ENCODE assay signal across 14 cellular contexts in genomic region chr12:26116829-26117228, GRCh38. TPM values are rescaled to one million over a fixed set of nuclear protein-coding genes. Genes with fewer than 3 reads are reported as not detected.
DNase-seq lines count a peak whose midpoint lies in the region; FAIRE-seq and TF ChIP-seq lines count a peak whose summit lies in the region.
"Had no signal": no experiment of that assay in that cellular context is flagged by ENCODE, and none has a peak within 500 bp of the region (broad histone marks: within the 10 kb centered on the region; RNA-seq: fewer than 3 reads in every experiment).

No MANE protein-coding gene starts in this region.

- intact Hi-C loops in sigmoid colon (cut with DNase I): no loop called here

- H3K79me2 ChIP-seq in H1 (ENCODE audit: control insufficient read depth in 1 of 2, insufficient read depth in 2 of 2, low read length in 2 of 2): no peaks in the 10 kb centered on the region

- no peak for FAIRE-seq in H1 (lab: Jason Lieb, UNC)

- H3K56ac ChIP-seq in H1 (replicated peaks; ENCODE audit: insufficient read length, low read depth, low read length): no peak overlapping the region

- TF ChIP-seq POLR2A in H1 (IDR thresholded peaks at IDR 0.05; ENCODE audit: control extremely low read depth in 1 of 2, low read depth in 2 of 2, low read length in 2 of 2) (no peak), sigmoid colon (IDR thresholded peaks at IDR 0.05) (no peak)

- H2BK20ac ChIP-seq in H1 (ENCODE audit: low read length): no peak overlapping the region

- H3K36me3 ChIP-seq in H1 (ENCODE audit: control insufficient read depth in 2 of 4, insufficient read depth in 4 of 4, low read length in 3 of 4) (no peaks in the 10 kb centered on the region; a peak in 1 of 8 replicates), sigmoid colon (no peaks in the 10 kb centered on the region)

- CTCF ChIA-PET in H1 (lab: Charles Lee; ENCODE audit: partially characterized antibody): interaction anchor here (1.4 to 1.6 kb wide), 2 partner anchors 19 to 535 kb away, joined by 3 to 4 read pairs; no protein-coding TSS in a partner anchor

- no peaks in the 10 kb centered on the region for H3K79me1 ChIP-seq in H1 (ENCODE audit: low read depth, low read length)

- H3K4me3 ChIP-seq in H1 (ENCODE audit: extremely low read depth in 1 of 4, insufficient read depth in 2 of 4, low read depth in 3 of 4, low read length in 4 of 4) (no peak overlapping the region), sigmoid colon (no peak overlapping the region)
- H3K4me3 ChIP-seq: skin epidermis had no signal

- H4K91ac ChIP-seq in H1 (replicated peaks; ENCODE audit: insufficient read length, low read length): no peak overlapping the region

- no peak overlapping the region for H3K9ac ChIP-seq in H1 (replicated peaks in 1 of 4; ENCODE audit: extremely low read depth in 1 of 4, low read depth in 3 of 4, low read length in 3 of 4)

- 81% methylated on average over 2 of the region's 2 CpGs; no CpG with 5 or more reads in 1 of the 2 experiments for WGBS in H1 (ENCODE audit: extremely low coverage in 1 of 2, insufficient coverage in 1 of 2, insufficient read length in 1 of 2, insufficient replicate concordance in 2 of 2, low coverage in 1 of 2, low lambda C conversion rate in 2 of 2, missing lambda C conversion rate in 1 of 2), 2 experiments
- WGBS in sigmoid colon, 2 donors: 24 to 54% methylated on average over 2 of the region's 2 CpGs

- peaks cover 2% of the 10 kb centered on the region; the same call in 1 of the 2 replicates for H3K23me2 ChIP-seq in H1 (ENCODE audit: low read depth, low read length)

- peaks cover 2 to 18% (median 8%) of the 10 kb centered on the region in 4 experiments; a peak in 4 of 7 replicates for H3K4me1 ChIP-seq in H1 (replicated peaks in 1 of 4; ENCODE audit: control insufficient read depth in 3 of 4, insufficient read depth in 4 of 4, low read length in 3 of 4)
- H3K4me1 ChIP-seq in sigmoid colon: peaks cover 0 to 45% (median 36%) of the 10 kb centered on the region in 4 donors

- H3K27me3 ChIP-seq in H1 (replicated peaks in 1 of 4; ENCODE audit: control insufficient read depth in 3 of 4, extremely low read depth in 1 of 4, insufficient read depth in 3 of 4, low read length in 3 of 4) (peaks cover 5 to 32% (median 27%) of the 10 kb centered on the region in 4 experiments), sigmoid colon (no peaks in the 10 kb centered on the region)

- no peak overlapping the region for H2BK120ac ChIP-seq in H1 (replicated peaks; ENCODE audit: low read depth, low read length)

- H2AFZ ChIP-seq in H1 (ENCODE audit: low read length): no peak overlapping the region

- no peak overlapping the region for H2BK15ac ChIP-seq in H1 (ENCODE audit: low read length)

- H4K5ac ChIP-seq in H1 (ENCODE audit: insufficient read length, low read depth, low read length): no peak overlapping the region

- POLR2A ChIA-PET in H1 (lab: Charles Lee; ENCODE audit: partially characterized antibody): interaction anchor here (1.8 to 4.5 kb wide), 2 partner anchors 7 to 12 kb away, joined by 4 to 42 read pairs; partner anchors contain the start of gene BHLHE41

- H3K4me2 ChIP-seq in H1 (ENCODE audit: insufficient read depth in 1 of 2, low read depth in 2 of 2, low read length in 2 of 2): no peak overlapping the region

- no peak overlapping the region for H3K4ac ChIP-seq in H1 (replicated peaks; ENCODE audit: insufficient read length, low read depth, low read length)

- no peak for TF ChIP-seq CTCF in H1 (IDR thresholded peaks at IDR 0.05; ENCODE audit: control extremely low read depth in 1 of 3, insufficient read depth in 1 of 3, low read depth in 1 of 3, low read length in 3 of 3)
- no peak for TF ChIP-seq CTCF in sigmoid colon (IDR thresholded peaks at IDR 0.05)

- no peak for TF ChIP-seq RAD21 in H1 (IDR thresholded peaks at IDR 0.05 in 1 of 2, conservative IDR thresholded peaks at IDR 0.05 in 1 of 2; ENCODE audit: low read depth in 2 of 2, low read length in 2 of 2)

- no peak overlapping the region for H3K14ac ChIP-seq in H1 (ENCODE audit: insufficient read length)

- H3K23ac ChIP-seq in H1 (ENCODE audit: insufficient read length): no peak overlapping the region

- H2BK12ac ChIP-seq in H1 (ENCODE audit: low read depth, low read length): no peak overlapping the region

- in situ Hi-C loops in G401 (cut with HindIII; ENCODE audit: low sequenced_read_pairs): no loop called here

- no peak overlapping the region for H3K18ac ChIP-seq in H1 (ENCODE audit: extremely low read depth, low read length)

- no peak overlapping the region for H4K8ac ChIP-seq in H1 (ENCODE audit: extremely low read depth, insufficient read depth, low read length)

- TF ChIP-seq EP300 in H1 (IDR thresholded peaks at IDR 0.05; ENCODE audit: borderline replicate concordance in 1 of 2, low read depth in 2 of 2, low read length in 2 of 2) (no peak), sigmoid colon (IDR thresholded peaks at IDR 0.05) (no peak)

- H2BK5ac ChIP-seq in H1 (ENCODE audit: low read depth, low read length): no peak overlapping the region

- H2AK5ac ChIP-seq in H1 (ENCODE audit: low read depth, low read length): no peak overlapping the region

- H3K27ac ChIP-seq in H1 (ENCODE audit: low read depth, low read length) (no peak overlapping the region), sigmoid colon (peak overlapping the region; percentile 42 to 95 (median 92))

- H3K9me3 ChIP-seq in H1 (ENCODE audit: insufficient read depth in 2 of 2, low read depth in 1 of 2, low read length in 1 of 2) (no peaks in the 10 kb centered on the region), sigmoid colon (no peaks in the 10 kb centered on the region)

- H4K20me1 ChIP-seq in H1 (replicated peaks in 1 of 2; ENCODE audit: control insufficient read depth in 1 of 2, insufficient read depth in 2 of 2, low read length in 2 of 2): no peaks in the 10 kb centered on the region

- DNase-seq in G401 (ENCODE audit: low spot score): peak; percentile 49
- peak; percentile 60 to 77 for DNase-seq in NCI-H526 (lab: John Stamatoyannopoulos, UW)
- DNase-seq in H1 (ENCODE audit: low read depth in 1 of 2, low spot score in 2 of 2): no peak
- no peak for DNase-seq in sigmoid colon
- no peak for DNase-seq in middle frontal gyrus (ENCODE audit: extremely low spot score, low spot score)
- DNase-seq in stimulated activated CD4-positive, alpha-beta T cell treated with anti-CD3 and anti-CD28 coated beads, Interleukin-1b, Interleukin-23, amount 100 ng/mL, for 48 hours: no peak
- DNase-seq in NCI-H2196 treated with DMSO at 0.1 percent for 48 hours (lab: John Stamatoyannopoulos, UW; ENCODE audit: unreplicated experiment): no peak
- no peak for DNase-seq in COLO668 (lab: John Stamatoyannopoulos, UW; ENCODE audit: unreplicated experiment)
- DNase-seq: activated CD8-positive, alpha-beta memory T cell treated with anti-CD3 and anti-CD28 coated beads, Interleukin-2, amount 50 U/mL, for 48 hours; activated naive CD4-positive, alpha-beta T cell treated with anti-CD3 and anti-CD28 coated beads, Interleukin-2, amount 50 U/mL, for 16 hours; DMS79; NCI-H1436; NCI-H446 had no signal

TF ChIP-seq in H1, 55 proteins besides CTCF, POLR2A, EP300 and RAD21:
- TF ChIP-seq RXRA (IDR thresholded peaks at IDR 0.05; ENCODE audit: insufficient read depth, low read depth, low read length): no peak
- no peak for TF ChIP-seq RNF2 (IDR thresholded peaks at IDR 0.05; ENCODE audit: borderline replicate concordance, low read depth, low read length, missing control alignments, poor library complexity, severe bottlenecking)
- TF ChIP-seq SIX5 (IDR thresholded peaks at IDR 0.05; ENCODE audit: low read depth, low read length): no peak
- TF ChIP-seq BACH1 (IDR thresholded peaks at IDR 0.05; ENCODE audit: low read length): peak; percentile 80; the same call in 1 of the 2 replicates
- no peak for TF ChIP-seq CEBPB (IDR thresholded peaks at IDR 0.05; ENCODE audit: low read depth, low read length)
- TF ChIP-seq GTF2F1 (IDR thresholded peaks at IDR 0.05; ENCODE audit: borderline replicate concordance, low read depth, low read length): no peak
- TF ChIP-seq TCF12 (IDR thresholded peaks at IDR 0.05; ENCODE audit: low read depth, low read length): no peak
- peak; percentile 70 for TF ChIP-seq MAFK (IDR thresholded peaks at IDR 0.05; ENCODE audit: low read depth, low read length)
- no peak for TF ChIP-seq MAX (IDR thresholded peaks at IDR 0.05)
- TF ChIP-seq SRF (IDR thresholded peaks at IDR 0.05; ENCODE audit: low read depth, low read length): no peak
- TF ChIP-seq FOSL1 (IDR thresholded peaks at IDR 0.05; ENCODE audit: insufficient read depth, low read depth, low read length): no peak
- TF ChIP-seq POU5F1 (IDR thresholded peaks at IDR 0.05; ENCODE audit: low read depth, low read length): no peak
- no peak for TF ChIP-seq JUND (IDR thresholded peaks at IDR 0.05; ENCODE audit: low read length)
- TF ChIP-seq TAF1 (IDR thresholded peaks at IDR 0.05; ENCODE audit: low read depth, low read length): no peak

RNA-seq across cellular contexts. Expression of gene BHLHE41, which starts 8.0 kb away (rescaled TPM):
- total RNA-seq in G401 (2014; rRNA removed; shearing (Covaris generic)): 1.4 and 2.8 TPM in 2 replicates
- 1.6 and 3.4 TPM in 2 replicates for total RNA-seq in H1 (2021; fragmentation: NEBNext Ultra II Directional; extraction: Animal tissue kit (Norgen Biotek cat#: 25700))
- polyA plus RNA-seq in H1 (2011; rRNA removed) (0.58 and 1.1 TPM in 2 replicates), sigmoid colon (10 to 100 TPM in 1 of 3 donors, 1 to 10 TPM in 2; 4.8 to 12.6 (median 6.2) TPM)
- 0.49 TPM for polyA plus RNA-seq in H1 (2011; cell fraction: cytosol; rRNA removed)
- polyA plus RNA-seq in H1 (2011; cell fraction: nucleus; rRNA removed): 2.5 TPM
- 0.73 to 2.2 TPM (median 0.84 TPM) in 4 replicates for polyA plus RNA-seq in H1 (2012, experiment 1 of 2)
- polyA plus RNA-seq in H1 (2012, experiment 2 of 2): 0.09 TPM
- polyA plus RNA-seq in H1 (2013, experiment 1 of 2): 5.3 TPM
- polyA plus RNA-seq in H1 (2013, experiment 2 of 2): 5.5 TPM
- 0.79 and 1.1 TPM in 2 replicates for polyA minus RNA-seq in H1 (2011; rRNA and poly(A)+ RNA removed)
- polyA minus RNA-seq in H1 (2011; cell fraction: cytosol; rRNA and poly(A)+ RNA removed): 0.37 TPM
- 0.20 TPM for polyA minus RNA-seq in H1 (2011; cell fraction: nucleus; rRNA and poly(A)+ RNA removed)
- 1 to 10 TPM; 3.9 to 6.4 (median 6.0) TPM for total RNA-seq in sigmoid colon

Comparison
In these comparisons a context has a peak if more than half of its experiments do, and no peak if none do; other contexts are left out.
1. DNase-seq: peak in G401 (single experiment) and NCI-H526 (2 of 2); none in H1 (0 of 2), sigmoid colon (single experiment), middle frontal gyrus (single experiment), stimulated activated CD4-positive, alpha-beta T cell treated with anti-CD3 and anti-CD28 coated beads, Interleukin-1b, Interleukin-23, amount 100 ng/mL, for 48 hours (single experiment), NCI-H2196 treated with DMSO at 0.1 percent for 48 hours (single experiment) and COLO668 (single experiment).